34 cellular contexts compared by ENCODE assay signal in the genomic region with DNA sequence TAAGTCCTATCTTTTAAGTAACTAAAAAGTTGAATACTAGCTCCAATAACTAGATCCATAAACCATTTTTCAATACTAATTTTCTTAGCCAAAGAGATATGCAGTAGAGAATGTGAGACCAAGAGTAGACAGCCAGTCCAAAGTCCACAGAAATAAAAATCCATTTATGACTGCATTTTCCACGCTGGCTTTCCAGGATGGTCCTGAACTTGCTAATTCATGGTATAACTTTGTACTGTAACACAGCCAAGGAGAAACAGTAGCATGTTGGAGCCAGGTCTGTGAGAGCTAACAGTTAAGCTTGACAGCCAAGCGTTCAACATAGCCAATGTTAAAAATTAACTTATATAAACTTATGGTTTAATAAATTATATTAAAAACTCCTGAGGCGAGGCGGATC.
"Had no signal": no experiment of that assay in that cellular context is flagged by ENCODE, and none has a peak within 500 bp of the region (broad histone marks: within the 10 kb centered on the region; RNA-seq: fewer than 3 reads in every experiment).

No MANE protein-coding gene starts in this region.

- H3K9me3 ChIP-seq: adrenal gland, body of pancreas, breast epithelium had no signal

- H3K27ac ChIP-seq: adrenal gland, body of pancreas, brain microvascular endothelial cell, breast epithelium, VCaP had no signal

- ATAC-seq: activated CD8-positive, alpha-beta T cell treated with anti-CD3 and anti-CD28 coated beads for 36 hours; activated naive CD4-positive, alpha-beta T cell treated with anti-CD3 and anti-CD28 coated beads, Interleukin-2, amount 50 U/mL, for 72 hours; activated T-cell treated with anti-CD3 and anti-CD28 coated beads, Interleukin-2, amount 50 U/mL, for 4 hours; activated T-cell treated with anti-CD3 and anti-CD28 coated beads, Interleukin-2, amount 50 U/mL, for 72 hours; activated T-helper 17 cell treated with anti-CD3 and anti-CD28 coated beads, Interleukin-2, amount 50 U/mL, for 72 hours; body of pancreas had no signal

- FAIRE-seq: astrocyte, TTC549 had no signal

- DNase-seq: activated B cell treated with CpG ODN at 0.5 μM for 24 hours; activated CD4-positive, alpha-beta memory T cell treated with anti-CD3 and anti-CD28 coated beads for 36 hours; activated CD4-positive, alpha-beta T cell treated with anti-CD3 and anti-CD28 coated beads for 4 hours; activated CD4-positive, alpha-beta T cell treated with anti-CD3 and anti-CD28 coated beads, Interleukin-2, amount 10 ng/mL, durations not matched to agents 24 days and 14 days; activated CD4-positive, alpha-beta T cell treated with anti-CD3 and anti-CD28 coated beads, Interleukin-2, amount 50 U/mL, for 1 hour; activated CD4-positive, alpha-beta T cell treated with anti-CD3 and anti-CD28 coated beads, Interleukin-2, amount 50 U/mL, for 4 hours; activated CD4-positive, CD25-positive, alpha-beta regulatory T cell treated with anti-CD3 and anti-CD28 coated beads, Interleukin-2, amount 50 U/mL, for 72 hours; activated CD8-positive, alpha-beta memory T cell treated with anti-CD3 and anti-CD28 coated beads, Interleukin-2, amount 50 U/mL, for 4 hours; activated CD8-positive, alpha-beta T cell treated with anti-CD3 and anti-CD28 coated beads for 36 hours; activated effector memory CD4-positive, alpha-beta T cell treated with anti-CD3 and anti-CD28 coated beads, Interleukin-2, amount 50 U/mL, for 16 hours; activated gamma-delta T cell treated with Interleukin-2 at 50 U/mL for 16 hours; activated naive CD4-positive, alpha-beta T cell; activated naive CD4-positive, alpha-beta T cell treated with anti-CD3 and anti-CD28 coated beads for 36 hours; activated naive CD4-positive, alpha-beta T cell treated with anti-CD3 and anti-CD28 coated beads, Interleukin-2, amount 50 U/mL, for 16 hours; activated naive CD8-positive, alpha-beta T cell treated with anti-CD3 and anti-CD28 coated beads for 36 hours; activated T-cell treated with anti-CD3 and anti-CD28 coated beads for 4 hours; activated T-cell treated with anti-CD3 and anti-CD28 coated beads, Interleukin-2, amount 50 U/mL, for 1 hour; activated T-cell treated with anti-CD3 and anti-CD28 coated beads, Interleukin-2, amount 50 U/mL, for 4 hours; activated T-cell treated with anti-CD3 and anti-CD28 coated beads, Interleukin-2, amount 50 U/mL, for 72 hours; adrenal gland; amniotic stem cell; aorta; body of pancreas; brain microvascular endothelial cell; central memory CD4-positive, alpha-beta T cell; T-helper 1 cell; T-helper 2 cell; T-helper 9 cell had no signal

- H3K27me3 ChIP-seq: adrenal gland, body of pancreas, brain microvascular endothelial cell, breast epithelium had no signal

- H3K4me1 ChIP-seq: breast epithelium had no signal

- H3K36me3 ChIP-seq: adrenal gland, brain microvascular endothelial cell, breast epithelium had no signal

- H3K4me3 ChIP-seq: adrenal gland, body of pancreas, breast epithelium had no signal
